Comparison of ENCODE assay signal across 10 cellular contexts in genomic region chr10:48667960-48668541, GRCh38. TPM values are rescaled to one million over a fixed set of nuclear protein-coding genes. Genes with fewer than 3 reads are reported as not detected.
DNase-seq lines count a peak whose midpoint lies in the region; ATAC-seq, FAIRE-seq and TF ChIP-seq lines count a peak whose summit lies in the region.
"Had no signal": no experiment of that assay in that cellular context is flagged by ENCODE, and none has a peak within 500 bp of the region (broad histone marks: within the 10 kb centered on the region; RNA-seq: fewer than 3 reads in every experiment).

No MANE protein-coding gene starts in this region.

- H3K4me2 ChIP-seq in BLaER1 (peak overlapping the region; percentile 70), MM.1S (ENCODE audit: low read depth, low read length) (no peak overlapping the region)

- H3K9ac ChIP-seq in BLaER1 (peak overlapping the region; percentile 46; the same call in 1 of the 2 replicates), MM.1S (ENCODE audit: low read length) (no peak overlapping the region)

- no peak overlapping the region for H2AFZ ChIP-seq in MM.1S (ENCODE audit: low read length)

- H3K27ac ChIP-seq in BLaER1, result peak overlapping the region; percentile 50
- H3K27ac ChIP-seq in MM.1S (ENCODE audit: low read length), result no peak overlapping the region
- H3K27ac ChIP-seq in breast epithelium, result no peak overlapping the region

- DNase-seq in GM19239 (ENCODE audit: insufficient read length, low spot score) (no peak), SIG-M5 (lab: John Stamatoyannopoulos, UW) (peak; percentile 51), NCI-H2171 treated with DMSO at 0.1 percent for 48 hours (lab: John Stamatoyannopoulos, UW) (no peak), D341Med (ENCODE audit: low spot score) (no peak), MM.1S (no peak), breast epithelium (ENCODE audit: low spot score in 2 of 2) (no peak)
- DNase-seq: glutamatergic neuron, H9 had no signal

- H3K4me1 ChIP-seq in BLaER1 (peaks cover 66% of the 10 kb centered on the region), MM.1S (ENCODE audit: low read length) (no peaks in the 10 kb centered on the region), breast epithelium (no peaks in the 10 kb centered on the region)

- H3F3A ChIP-seq in MM.1S (ENCODE audit: insufficient read depth, low read length), result no peaks in the 10 kb centered on the region

- H4K20me1 ChIP-seq in BLaER1, result no peaks in the 10 kb centered on the region
- no peaks in the 10 kb centered on the region for H4K20me1 ChIP-seq in MM.1S (ENCODE audit: insufficient read depth, low read length)

- intact Hi-C loops in breast epithelium (cut with DNase I; ENCODE audit: low total_unique reads), result no loop called here

- FAIRE-seq in GM19239 (lab: Jason Lieb, UNC), result peak; percentile 97

- ATAC-seq in HG03045 (IDR thresholded peaks at IDR 0.05; ENCODE audit: unreplicated experiment), result peak; percentile 46

- TF ChIP-seq CTCF in MM.1S (IDR thresholded peaks at IDR 0.05; ENCODE audit: low read length) (no peak), breast epithelium (IDR thresholded peaks at IDR 0.05) (no peak)

- no peaks in the 10 kb centered on the region for H3K36me3 ChIP-seq in BLaER1
- H3K36me3 ChIP-seq in MM.1S (replicated peaks; ENCODE audit: insufficient read depth, low read length), result no peaks in the 10 kb centered on the region
- H3K36me3 ChIP-seq in breast epithelium, result no peaks in the 10 kb centered on the region

- TF ChIP-seq POLR2A in breast epithelium (IDR thresholded peaks at IDR 0.05), result no peak

- no peaks in the 10 kb centered on the region for H3K79me2 ChIP-seq in MM.1S (ENCODE audit: low read length)

- H3K27me3 ChIP-seq in BLaER1, result no peaks in the 10 kb centered on the region
- no peaks in the 10 kb centered on the region for H3K27me3 ChIP-seq in MM.1S (replicated peaks; ENCODE audit: insufficient read depth, low read length)
- peaks cover 0 to 14% of the 10 kb centered on the region in 2 donors for H3K27me3 ChIP-seq in breast epithelium

- H3K9me3 ChIP-seq in BLaER1 (peaks cover 18% of the 10 kb centered on the region), MM.1S (replicated peaks; ENCODE audit: insufficient read depth, low read length) (no peaks in the 10 kb centered on the region), breast epithelium (peaks cover 0 to 10% of the 10 kb centered on the region in 2 donors)

- H3K4me3 ChIP-seq in BLaER1, result no peak overlapping the region; the same call in 1 of the 2 replicates
- H3K4me3 ChIP-seq in MM.1S (ENCODE audit: low read length), result no peak overlapping the region
- no peak overlapping the region for H3K4me3 ChIP-seq in breast epithelium

- H3K9me2 ChIP-seq in MM.1S (replicated peaks; ENCODE audit: insufficient read depth, low read length), result no peaks in the 10 kb centered on the region

RNA-seq across cellular contexts. Expression of gene WDFY4, which starts 16.6 kb away (rescaled TPM):
- 1 to 10 TPM; 2.3 to 7.0 (median 5.8) TPM for total RNA-seq in breast epithelium
- total RNA-seq: H9 had no signal
